In genomic region chr6:46500382-46500781, GRCh38 we compare ENCODE assay signal across 26 cellular contexts. TPM values are rescaled to one million over a fixed set of nuclear protein-coding genes. Genes with fewer than 3 reads are reported as not detected.
"Had no signal": no experiment of that assay in that cellular context is flagged by ENCODE, and none has a peak within 500 bp of the region (broad histone marks: within the 10 kb centered on the region; RNA-seq: fewer than 3 reads in every experiment).

No MANE protein-coding gene starts in this region.

- DNase-seq: activated CD4-positive, alpha-beta memory T cell treated with anti-CD3 and anti-CD28 coated beads for 36 hours; activated CD4-positive, alpha-beta T cell treated with anti-CD3 and anti-CD28 coated beads for 36 hours; activated CD4-positive, CD25-positive, alpha-beta regulatory T cell; activated CD4-positive, CD25-positive, alpha-beta regulatory T cell treated with anti-CD3 and anti-CD28 coated beads, Interleukin-2, amount 50 U/mL, for 72 hours; activated CD8-positive, alpha-beta memory T cell treated with anti-CD3 and anti-CD28 coated beads, Interleukin-2, amount 10 ng/mL, durations not matched to agents 7 days and 5 days; activated CD8-positive, alpha-beta memory T cell treated with anti-CD3 and anti-CD28 coated beads, Interleukin-2, amount 50 U/mL, for 4 hours; activated CD8-positive, alpha-beta T cell treated with anti-CD3 and anti-CD28 coated beads, Interleukin-2, amount 10 ng/mL, durations not matched to agents 7 days and 5 days; activated gamma-delta T cell; activated naive CD4-positive, alpha-beta T cell; activated naive CD4-positive, alpha-beta T cell treated with anti-CD3 and anti-CD28 coated beads, Interleukin-2, amount 10 ng/mL, durations not matched to agents 7 days and 5 days; activated naive CD8-positive, alpha-beta T cell treated with anti-CD3 and anti-CD28 coated beads, Interleukin-2, amount 10 ng/mL, durations not matched to agents 7 days and 5 days; activated T-cell treated with anti-CD3 and anti-CD28 coated beads, Interleukin-2, amount 50 U/mL, for 1 hour; activated T-cell treated with anti-CD3 and anti-CD28 coated beads, Interleukin-2, amount 50 U/mL, for 72 hours; body of pancreas; central memory CD4-positive, alpha-beta T cell; cerebellar nuclear complex; colonic mucosa; dorsolateral prefrontal cortex; effector memory CD4-positive, alpha-beta T cell; endodermal cell; foreskin fibroblast; SW 1271; T-cell; T1000 had no signal

- H3K36me3 ChIP-seq: colonic mucosa had no signal

- H3K4me3 ChIP-seq: body of pancreas, colonic mucosa, dorsolateral prefrontal cortex had no signal

- H3K27ac ChIP-seq: body of pancreas, colonic mucosa had no signal

- ATAC-seq: activated CD4-positive, alpha-beta T cell treated with anti-CD3 and anti-CD28 coated beads for 36 hours; activated CD8-positive, alpha-beta memory T cell treated with anti-CD3 and anti-CD28 coated beads, Interleukin-2, amount 10 ng/mL, durations not matched to agents 7 days and 5 days; activated CD8-positive, alpha-beta T cell treated with anti-CD3 and anti-CD28 coated beads, Interleukin-2, amount 10 ng/mL, durations not matched to agents 7 days and 5 days; activated naive CD4-positive, alpha-beta T cell treated with anti-CD3 and anti-CD28 coated beads, Interleukin-2, amount 50 U/mL, for 72 hours; activated T-cell treated with anti-CD3 and anti-CD28 coated beads, Interleukin-2, amount 50 U/mL, for 72 hours; body of pancreas; esophagus mucosa; T-cell had no signal

- H3K27me3 ChIP-seq: body of pancreas, colonic mucosa, dorsolateral prefrontal cortex had no signal

- H3K9me3 ChIP-seq: body of pancreas, colonic mucosa had no signal

- H3K4me1 ChIP-seq: body of pancreas, colonic mucosa had no signal

RNA-seq across cellular contexts. Expression of gene RCAN2, which starts 9.1 kb away (rescaled TPM):
- total RNA-seq: activated CD8-positive, alpha-beta T cell treated with anti-CD3 and anti-CD28 coated beads, Interleukin-2, amount 10 ng/mL, durations not matched to agents 7 days and 5 days had no signal
